Comparison of ENCODE assay signal across 19 cellular contexts in genomic region chr22:38750104-38750503, GRCh38. TPM values are rescaled to one million over a fixed set of nuclear protein-coding genes. Genes with fewer than 3 reads are reported as not detected.
DNase-seq lines count a peak whose midpoint lies in the region; ATAC-seq lines count a peak whose summit lies in the region.
"Had no signal": no experiment of that assay in that cellular context is flagged by ENCODE, and none has a peak within 500 bp of the region (broad histone marks: within the 10 kb centered on the region; RNA-seq: fewer than 3 reads in every experiment).

No MANE protein-coding gene starts in this region.

- ATAC-seq in T-helper 17 cell (no peak), GM18870 (IDR thresholded peaks at IDR 0.05; ENCODE audit: unreplicated experiment) (no peak)
- ATAC-seq in stimulated activated effector memory CD8-positive, alpha-beta T cell treated with anti-CD3 and anti-CD28 coated beads, Interleukin-12 subunit alpha, Interleukin-12 subunit beta, amount 100 ng/mL, for 72 hours = no peak
- ATAC-seq: K562, left cardiac atrium, pancreas, PC-3 had no signal

- intact Hi-C loops in activated CD4-positive, alpha-beta T cell treated with anti-CD3 and anti-CD28 coated beads, Interleukin-2, amount 10 ng/mL, durations not matched to agents 24 days and 14 days (cut with micrococcal nuclease) = no loop called here
- intact Hi-C loops in dendritic cell treated with granulocyte-macrophage colony-stimulating factor and Interleukin-4, amounts not matched to agents 40 ng/mL and 50 ng/mL, for 4 days (cut with micrococcal nuclease) = no loop called here

- H3K9me3 ChIP-seq in T-helper 17 cell (ENCODE audit: control insufficient read depth, low read length, poor library complexity, severe bottlenecking) = no peaks in the 10 kb centered on the region
- H3K9me3 ChIP-seq: pancreas, SK-N-SH had no signal

- H3K27me3 Mint-ChIP-seq in activated CD4-positive, alpha-beta T cell treated with anti-CD3 and anti-CD28 coated beads, Interleukin-2, amount 10 ng/mL, durations not matched to agents 24 days and 14 days = no peaks in the 10 kb centered on the region
- H3K27me3 Mint-ChIP-seq in T-helper 17 cell = no peaks in the 10 kb centered on the region
- H3K27me3 Mint-ChIP-seq in dendritic cell treated with granulocyte-macrophage colony-stimulating factor and Interleukin-4, amounts not matched to agents 40 ng/mL and 50 ng/mL, for 4 days = no peaks in the 10 kb centered on the region
- H3K27me3 Mint-ChIP-seq: type B pancreatic cell had no signal

- peak overlapping the region; percentile 56 for H3K4me3 Mint-ChIP-seq in activated CD4-positive, alpha-beta T cell treated with anti-CD3 and anti-CD28 coated beads, Interleukin-2, amount 10 ng/mL, durations not matched to agents 24 days and 14 days
- H3K4me3 Mint-ChIP-seq in T-helper 17 cell = peak overlapping the region; percentile 100
- no peak overlapping the region for H3K4me3 Mint-ChIP-seq in dendritic cell treated with granulocyte-macrophage colony-stimulating factor and Interleukin-4, amounts not matched to agents 40 ng/mL and 50 ng/mL, for 4 days
- H3K4me3 Mint-ChIP-seq in stimulated activated effector memory CD8-positive, alpha-beta T cell treated with anti-CD3 and anti-CD28 coated beads, Interleukin-12 subunit alpha, Interleukin-12 subunit beta, amount 100 ng/mL, for 72 hours = peak overlapping the region; percentile 96
- H3K4me3 Mint-ChIP-seq: type B pancreatic cell had no signal

- H3K27ac Mint-ChIP-seq in activated CD4-positive, alpha-beta T cell treated with anti-CD3 and anti-CD28 coated beads, Interleukin-2, amount 10 ng/mL, durations not matched to agents 24 days and 14 days = peak overlapping the region; percentile 78
- H3K27ac Mint-ChIP-seq in T-helper 17 cell = peak overlapping the region; percentile 98
- H3K27ac Mint-ChIP-seq in dendritic cell treated with granulocyte-macrophage colony-stimulating factor and Interleukin-4, amounts not matched to agents 40 ng/mL and 50 ng/mL, for 4 days = peak overlapping the region; percentile 41
- peak overlapping the region; percentile 99 for H3K27ac Mint-ChIP-seq in stimulated activated effector memory CD8-positive, alpha-beta T cell treated with anti-CD3 and anti-CD28 coated beads, Interleukin-12 subunit alpha, Interleukin-12 subunit beta, amount 100 ng/mL, for 72 hours
- H3K27ac Mint-ChIP-seq: type B pancreatic cell had no signal

- DNase-seq in activated CD4-positive, alpha-beta T cell treated with anti-CD3 and anti-CD28 coated beads, Interleukin-2, amount 10 ng/mL, durations not matched to agents 24 days and 14 days = no peak
- DNase-seq in activated CD4-positive, alpha-beta T cell treated with anti-CD3 and anti-CD28 coated beads for 48 hours = no peak
- DNase-seq in T-helper 17 cell = no peak
- DNase-seq in stimulated activated effector memory CD8-positive, alpha-beta T cell treated with anti-CD3 and anti-CD28 coated beads, Interleukin-12 subunit alpha, Interleukin-12 subunit beta, amount 100 ng/mL, for 72 hours (ENCODE audit: low spot score in 2 of 2) = no peak
- no peak for DNase-seq in RPMI8226
- no peak for DNase-seq in mucosa of gallbladder (ENCODE audit: low spot score)
- DNase-seq: cerebellar nuclear complex, EL, GOT3, hypothalamus, left cardiac atrium, NCI-H69, PC-3, SK-N-SH had no signal

- no peaks in the 10 kb centered on the region for H3K9me3 Mint-ChIP-seq in activated CD4-positive, alpha-beta T cell treated with anti-CD3 and anti-CD28 coated beads, Interleukin-2, amount 10 ng/mL, durations not matched to agents 24 days and 14 days
- H3K9me3 Mint-ChIP-seq in dendritic cell treated with granulocyte-macrophage colony-stimulating factor and Interleukin-4, amounts not matched to agents 40 ng/mL and 50 ng/mL, for 4 days = no peaks in the 10 kb centered on the region
- H3K9me3 Mint-ChIP-seq in stimulated activated effector memory CD8-positive, alpha-beta T cell treated with anti-CD3 and anti-CD28 coated beads, Interleukin-12 subunit alpha, Interleukin-12 subunit beta, amount 100 ng/mL, for 72 hours = no peaks in the 10 kb centered on the region
- H3K9me3 Mint-ChIP-seq: type B pancreatic cell had no signal

- H3K36me3 Mint-ChIP-seq in activated CD4-positive, alpha-beta T cell treated with anti-CD3 and anti-CD28 coated beads, Interleukin-2, amount 10 ng/mL, durations not matched to agents 24 days and 14 days (ENCODE audit: low read depth) = peaks cover 74% of the 10 kb centered on the region
- H3K36me3 Mint-ChIP-seq in T-helper 17 cell (ENCODE audit: low read depth) = peaks cover 10% of the 10 kb centered on the region
- peaks cover 89% of the 10 kb centered on the region for H3K36me3 Mint-ChIP-seq in dendritic cell treated with granulocyte-macrophage colony-stimulating factor and Interleukin-4, amounts not matched to agents 40 ng/mL and 50 ng/mL, for 4 days (ENCODE audit: low read depth)
- H3K36me3 Mint-ChIP-seq in stimulated activated effector memory CD8-positive, alpha-beta T cell treated with anti-CD3 and anti-CD28 coated beads, Interleukin-12 subunit alpha, Interleukin-12 subunit beta, amount 100 ng/mL, for 72 hours = peaks cover 100% of the 10 kb centered on the region

- peaks cover 44% of the 10 kb centered on the region for H3K4me1 Mint-ChIP-seq in activated CD4-positive, alpha-beta T cell treated with anti-CD3 and anti-CD28 coated beads, Interleukin-2, amount 10 ng/mL, durations not matched to agents 24 days and 14 days
- H3K4me1 Mint-ChIP-seq in T-helper 17 cell = peaks cover 41% of the 10 kb centered on the region
- H3K4me1 Mint-ChIP-seq in dendritic cell treated with granulocyte-macrophage colony-stimulating factor and Interleukin-4, amounts not matched to agents 40 ng/mL and 50 ng/mL, for 4 days (ENCODE audit: low read depth) = peaks cover 54% of the 10 kb centered on the region
- H3K4me1 Mint-ChIP-seq in stimulated activated effector memory CD8-positive, alpha-beta T cell treated with anti-CD3 and anti-CD28 coated beads, Interleukin-12 subunit alpha, Interleukin-12 subunit beta, amount 100 ng/mL, for 72 hours = peaks cover 52% of the 10 kb centered on the region

RNA-seq across cellular contexts. Expression of gene SUN2, which starts 5.7 kb away (rescaled TPM):
- total RNA-seq in activated CD4-positive, alpha-beta T cell treated with anti-CD3 and anti-CD28 coated beads, Interleukin-2, amount 10 ng/mL, durations not matched to agents 24 days and 14 days = 124 and 128 TPM in 2 replicates
- total RNA-seq in T-helper 17 cell = 100 to 1,000 TPM; 426 to 485 TPM
- total RNA-seq in mucosa of gallbladder = 129 TPM

RNA-seq across cellular contexts. Expression of gene DNAL4, which starts 43.8 kb away (rescaled TPM):
- 5.5 and 6.3 TPM in 2 replicates for total RNA-seq in activated CD4-positive, alpha-beta T cell treated with anti-CD3 and anti-CD28 coated beads, Interleukin-2, amount 10 ng/mL, durations not matched to agents 24 days and 14 days
- total RNA-seq in T-helper 17 cell = 1 to 10 TPM; 5.1 to 7.2 TPM
- total RNA-seq in mucosa of gallbladder = 30.0 TPM

RNA-seq across cellular contexts. Expression of gene GTPBP1, which starts 44.4 kb away (rescaled TPM):
- total RNA-seq in activated CD4-positive, alpha-beta T cell treated with anti-CD3 and anti-CD28 coated beads, Interleukin-2, amount 10 ng/mL, durations not matched to agents 24 days and 14 days = 102 and 103 TPM in 2 replicates
- total RNA-seq in T-helper 17 cell = 100 to 1,000 TPM; 220 to 235 TPM
- total RNA-seq in mucosa of gallbladder = 67.1 TPM

RNA-seq across cellular contexts. Expression of gene JOSD1, which starts 49.4 kb away (rescaled TPM):
- total RNA-seq in activated CD4-positive, alpha-beta T cell treated with anti-CD3 and anti-CD28 coated beads, Interleukin-2, amount 10 ng/mL, durations not matched to agents 24 days and 14 days = 90.4 and 93.8 TPM in 2 replicates
- total RNA-seq in T-helper 17 cell = 100 to 1,000 TPM; 132 to 157 TPM
- total RNA-seq in mucosa of gallbladder = 75.4 TPM

Comparison
In these comparisons a context has a peak if more than half of its experiments do, and no peak if none do; other contexts are left out.
1. H3K27ac Mint-ChIP-seq: peak in every context shown above with its lines; median percentile 99 in stimulated activated effector memory CD8-positive, alpha-beta T cell treated with anti-CD3 and anti-CD28 coated beads, Interleukin-12 subunit alpha, Interleukin-12 subunit beta, amount 100 ng/mL, for 72 hours; 98 in T-helper 17 cell; 78 in activated CD4-positive, alpha-beta T cell treated with anti-CD3 and anti-CD28 coated beads, Interleukin-2, amount 10 ng/mL, durations not matched to agents 24 days and 14 days; 41 in dendritic cell treated with granulocyte-macrophage colony-stimulating factor and Interleukin-4, amounts not matched to agents 40 ng/mL and 50 ng/mL, for 4 days.